Comparison of ENCODE assay signal across 12 cellular contexts in the genomic region with DNA sequence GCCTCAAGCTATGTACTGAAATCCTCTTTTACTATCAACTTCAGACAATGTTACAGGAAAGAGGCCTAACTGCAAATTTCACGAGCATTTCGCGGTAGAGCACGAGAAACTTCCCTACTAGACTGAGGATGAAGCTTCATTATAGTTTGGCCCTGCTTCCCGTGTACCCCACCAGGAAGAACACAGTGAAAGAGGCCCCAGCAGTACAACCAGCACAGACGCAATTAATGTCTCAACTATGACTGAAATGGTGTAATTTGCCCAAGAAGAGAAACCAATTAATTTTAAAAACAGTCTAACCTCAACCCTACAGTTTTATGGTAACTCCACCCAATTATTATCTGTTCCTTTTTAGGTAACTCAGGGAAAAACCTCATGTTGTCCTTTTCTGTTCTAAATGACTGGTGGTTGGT. TPM values are rescaled to one million over a fixed set of nuclear protein-coding genes. Genes with fewer than 3 reads are reported as not detected.
A peak's percentile ranks its signal among the peaks of the same experiment; 100 is the strongest.
DNase-seq lines count a peak whose midpoint lies in the region; ATAC-seq and TF ChIP-seq lines count a peak whose summit lies in the region.
"Had no signal": no experiment of that assay in that cellular context is flagged by ENCODE, and none has a peak within 500 bp of the region (broad histone marks: within the 10 kb centered on the region; RNA-seq: fewer than 3 reads in every experiment).

No MANE protein-coding gene starts in this region.

- H3K4me3 Mint-ChIP-seq in activated CD4-positive, alpha-beta T cell treated with anti-CD3 and anti-CD28 coated beads, Interleukin-2, amount 10 ng/mL, durations not matched to agents 24 days and 14 days = peak overlapping the region; percentile 66
- H3K4me3 Mint-ChIP-seq in brain = peak overlapping the region in 2 of 5 experiments; percentile 22 to 43
- peak overlapping the region; percentile 52 for H3K4me3 Mint-ChIP-seq in stimulated activated effector memory CD8-positive, alpha-beta T cell treated with anti-CD3 and anti-CD28 coated beads, Interleukin-12 subunit alpha, Interleukin-12 subunit beta, amount 100 ng/mL, for 72 hours

- ATAC-seq in stimulated activated effector memory CD8-positive, alpha-beta T cell treated with anti-CD3 and anti-CD28 coated beads, Interleukin-12 subunit alpha, Interleukin-12 subunit beta, amount 100 ng/mL, for 72 hours = peak; percentile 59
- ATAC-seq: A549 had no signal

- peaks cover 71% of the 10 kb centered on the region for H3K4me1 Mint-ChIP-seq in activated CD4-positive, alpha-beta T cell treated with anti-CD3 and anti-CD28 coated beads, Interleukin-2, amount 10 ng/mL, durations not matched to agents 24 days and 14 days
- H3K4me1 Mint-ChIP-seq in brain = peaks cover 71% of the 10 kb centered on the region
- peaks cover 78% of the 10 kb centered on the region for H3K4me1 Mint-ChIP-seq in stimulated activated effector memory CD8-positive, alpha-beta T cell treated with anti-CD3 and anti-CD28 coated beads, Interleukin-12 subunit alpha, Interleukin-12 subunit beta, amount 100 ng/mL, for 72 hours

- no peak for TF ChIP-seq CTCF in brain (conservative IDR thresholded peaks at IDR 0.05)

- H3K27me3 Mint-ChIP-seq in activated CD4-positive, alpha-beta T cell treated with anti-CD3 and anti-CD28 coated beads, Interleukin-2, amount 10 ng/mL, durations not matched to agents 24 days and 14 days = no peaks in the 10 kb centered on the region
- H3K27me3 Mint-ChIP-seq in brain = no peaks in the 10 kb centered on the region

- H3K9me3 Mint-ChIP-seq in activated CD4-positive, alpha-beta T cell treated with anti-CD3 and anti-CD28 coated beads, Interleukin-2, amount 10 ng/mL, durations not matched to agents 24 days and 14 days = no peaks in the 10 kb centered on the region
- H3K9me3 Mint-ChIP-seq in brain = peaks cover 0 to 6% (median 0%) of the 10 kb centered on the region in 5 experiments
- H3K9me3 Mint-ChIP-seq in stimulated activated effector memory CD8-positive, alpha-beta T cell treated with anti-CD3 and anti-CD28 coated beads, Interleukin-12 subunit alpha, Interleukin-12 subunit beta, amount 100 ng/mL, for 72 hours = no peaks in the 10 kb centered on the region

- peak overlapping the region; percentile 85 for H3K27ac Mint-ChIP-seq in activated CD4-positive, alpha-beta T cell treated with anti-CD3 and anti-CD28 coated beads, Interleukin-2, amount 10 ng/mL, durations not matched to agents 24 days and 14 days
- peak overlapping the region in 3 of 5 experiments; percentile 57 to 78 (median 60) for H3K27ac Mint-ChIP-seq in brain
- H3K27ac Mint-ChIP-seq in stimulated activated effector memory CD8-positive, alpha-beta T cell treated with anti-CD3 and anti-CD28 coated beads, Interleukin-12 subunit alpha, Interleukin-12 subunit beta, amount 100 ng/mL, for 72 hours = peak overlapping the region; percentile 79

- H3K36me3 Mint-ChIP-seq in activated CD4-positive, alpha-beta T cell treated with anti-CD3 and anti-CD28 coated beads, Interleukin-2, amount 10 ng/mL, durations not matched to agents 24 days and 14 days (ENCODE audit: low read depth) = peaks cover 55% of the 10 kb centered on the region
- peaks cover 71% of the 10 kb centered on the region for H3K36me3 Mint-ChIP-seq in brain
- peaks cover 99% of the 10 kb centered on the region for H3K36me3 Mint-ChIP-seq in stimulated activated effector memory CD8-positive, alpha-beta T cell treated with anti-CD3 and anti-CD28 coated beads, Interleukin-12 subunit alpha, Interleukin-12 subunit beta, amount 100 ng/mL, for 72 hours

- intact Hi-C loops in activated CD4-positive, alpha-beta T cell treated with anti-CD3 and anti-CD28 coated beads, Interleukin-2, amount 10 ng/mL, durations not matched to agents 24 days and 14 days (cut with micrococcal nuclease) = no loop called here

- DNase-seq in activated CD4-positive, alpha-beta T cell treated with anti-CD3 and anti-CD28 coated beads, Interleukin-2, amount 10 ng/mL, durations not matched to agents 24 days and 14 days = no peak
- no peak for DNase-seq in activated CD4-positive, alpha-beta T cell treated with anti-CD3 and anti-CD28 coated beads, Interleukin-2, amount 50 U/mL, for 1 hour
- DNase-seq in NOMO-1 treated with dmso at 0.1 percent for 144 hours (lab: John Stamatoyannopoulos, UW; ENCODE audit: unreplicated experiment) (peak; percentile 92), OCI-M1 (lab: John Stamatoyannopoulos, UW) (no peak), NCI-H1417 (lab: John Stamatoyannopoulos, UW) (no peak)
- no peak for DNase-seq in stimulated activated effector memory CD8-positive, alpha-beta T cell treated with anti-CD3 and anti-CD28 coated beads, Interleukin-12 subunit alpha, Interleukin-12 subunit beta, amount 100 ng/mL, for 72 hours (ENCODE audit: low spot score in 2 of 2)
- DNase-seq in stimulated activated CD4-positive, alpha-beta T cell treated with anti-CD3 and anti-CD28 coated beads, Interleukin-1b, Interleukin-23, amount 100 ng/mL, for 48 hours = no peak
- DNase-seq: activated CD4-positive, alpha-beta T cell treated with anti-CD3 and anti-CD28 coated beads for 4 hours; NCI-H2029; PC-9 had no signal

RNA-seq across cellular contexts. Expression of gene CHSY1, which starts 12.1 kb away (rescaled TPM):
- total RNA-seq in activated CD4-positive, alpha-beta T cell treated with anti-CD3 and anti-CD28 coated beads, Interleukin-2, amount 10 ng/mL, durations not matched to agents 24 days and 14 days = 61.7 and 62.6 TPM in 2 replicates
- polyA plus RNA-seq in brain (ENCODE audit: insufficient read depth, low read depth, low replicate concordance) = 23.9 TPM

RNA-seq across cellular contexts. Expression of gene SELENOS, which starts 37.6 kb away (rescaled TPM):
- total RNA-seq in activated CD4-positive, alpha-beta T cell treated with anti-CD3 and anti-CD28 coated beads, Interleukin-2, amount 10 ng/mL, durations not matched to agents 24 days and 14 days = 36.5 and 39.3 TPM in 2 replicates
- 50.0 TPM for polyA plus RNA-seq in brain (ENCODE audit: insufficient read depth, low read depth, low replicate concordance)

RNA-seq across cellular contexts. Expression of gene SNRPA1, which starts 55.3 kb away (rescaled TPM):
- 195 and 210 TPM in 2 replicates for total RNA-seq in activated CD4-positive, alpha-beta T cell treated with anti-CD3 and anti-CD28 coated beads, Interleukin-2, amount 10 ng/mL, durations not matched to agents 24 days and 14 days
- polyA plus RNA-seq in brain (ENCODE audit: insufficient read depth, low read depth, low replicate concordance) = 46.6 TPM
